In the genomic region with DNA sequence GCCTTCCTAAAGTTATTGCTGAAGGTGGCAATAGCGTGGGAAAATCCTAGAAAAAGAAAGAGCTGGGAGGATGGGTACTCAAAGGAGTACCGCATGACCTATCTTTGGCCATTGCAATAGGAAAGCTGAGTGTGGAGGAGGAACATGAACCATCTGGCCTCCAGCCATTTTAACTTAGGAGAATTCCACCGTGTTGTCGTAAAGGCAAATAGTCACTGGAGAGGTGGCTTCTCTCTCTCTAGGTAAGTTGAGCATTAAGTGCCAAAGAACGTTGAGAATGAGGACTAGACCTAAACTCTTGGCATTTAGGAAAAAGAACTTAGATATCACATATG, we compare ENCODE assay signal across 14 cellular contexts. TPM values are rescaled to one million over a fixed set of nuclear protein-coding genes. Genes with fewer than 3 reads are reported as not detected.
DNase-seq lines count a peak whose midpoint lies in the region; ATAC-seq, FAIRE-seq and TF ChIP-seq lines count a peak whose summit lies in the region.
"Had no signal": no experiment of that assay in that cellular context is flagged by ENCODE, and none has a peak within 500 bp of the region (broad histone marks: within the 10 kb centered on the region; RNA-seq: fewer than 3 reads in every experiment).

No MANE protein-coding gene starts in this region.

- CTCF ChIA-PET in HepG2 (lab: Yijun Ruan, JAX; ENCODE audit: low intra/inter-chr PET ratio, low total read pairs), result interaction anchor here (0.8 to 1.6 kb wide), 3 partner anchors 23 to 289 kb away, joined by 3 to 10 read pairs (median 3); no protein-coding TSS in a partner anchor

- FAIRE-seq in H54 (lab: Jason Lieb, UNC) (no peak), HepG2 (lab: Jason Lieb, UNC) (no peak)

- peak overlapping the region in 3 of 4 donors; percentile 28 to 80 (median 59) for H3K27ac ChIP-seq in tibial nerve
- no peak overlapping the region for H3K27ac ChIP-seq in HepG2 (ENCODE audit: extremely low read length, insufficient read depth, low read length)
- H3K27ac ChIP-seq: C4-2B, GM23248 had no signal

- H2AFZ ChIP-seq in HepG2 (ENCODE audit: low read length), result no peak overlapping the region

- POLR2A ChIA-PET in HepG2 (lab: Yijun Ruan, JAX), result no interaction called here

- no TSS peak for BruUV-seq in HepG2 (replicated peaks; lab: Mats Ljungman, UMichigan)

- no peak overlapping the region for H3K4me2 ChIP-seq in HepG2 (ENCODE audit: low read depth, low read length)

- TF ChIP-seq POLR2A in tibial nerve (IDR thresholded peaks at IDR 0.05), result no peak
- TF ChIP-seq POLR2A in H54 (IDR thresholded peaks at IDR 0.05; ENCODE audit: low read depth, low read length), result no peak
- no peak for TF ChIP-seq POLR2A in HepG2 (IDR thresholded peaks at IDR 0.05; ENCODE audit: insufficient read depth in 1 of 2, low read depth in 2 of 2, low read length in 2 of 2)

- H3K27ac Mint-ChIP-seq in activated naive CD8-positive, alpha-beta T cell, result peak overlapping the region; percentile 50
- no peak overlapping the region for H3K27ac Mint-ChIP-seq in activated naive CD8-positive, alpha-beta T cell treated with anti-CD3 and anti-CD28 coated beads for 36 hours
- peak overlapping the region; percentile 65 for H3K27ac Mint-ChIP-seq in activated T-helper 17 cell treated with anti-CD3 and anti-CD28 coated beads, Interleukin-2, amount 50 U/mL, for 72 hours

- no peak for ATAC-seq in activated T-helper 17 cell treated with anti-CD3 and anti-CD28 coated beads, Interleukin-2, amount 50 U/mL, for 72 hours (replicated peaks)
- no peak for ATAC-seq in HepG2

- no peaks in the 10 kb centered on the region for H3K36me3 Mint-ChIP-seq in activated naive CD8-positive, alpha-beta T cell
- no peaks in the 10 kb centered on the region for H3K36me3 Mint-ChIP-seq in activated naive CD8-positive, alpha-beta T cell treated with anti-CD3 and anti-CD28 coated beads for 36 hours
- no peaks in the 10 kb centered on the region for H3K36me3 Mint-ChIP-seq in activated T-helper 17 cell treated with anti-CD3 and anti-CD28 coated beads, Interleukin-2, amount 50 U/mL, for 72 hours (ENCODE audit: low read depth)

- intact Hi-C loops in HepG2 (cut with micrococcal nuclease; ENCODE audit: unreplicated experiment), result loop anchor here (1.0 to 5.0 kb wide), 2 partner anchors 24 to 287 kb away; no protein-coding TSS in a partner anchor

- no peak overlapping the region for H3K9ac ChIP-seq in HepG2 (ENCODE audit: insufficient read depth, low read depth, low read length)
- H3K9ac ChIP-seq: GM23248 had no signal

- no peaks in the 10 kb centered on the region for H3K27me3 Mint-ChIP-seq in activated naive CD8-positive, alpha-beta T cell
- no peaks in the 10 kb centered on the region for H3K27me3 Mint-ChIP-seq in activated naive CD8-positive, alpha-beta T cell treated with anti-CD3 and anti-CD28 coated beads for 36 hours
- H3K27me3 Mint-ChIP-seq in activated T-helper 17 cell treated with anti-CD3 and anti-CD28 coated beads, Interleukin-2, amount 50 U/mL, for 72 hours, result no peaks in the 10 kb centered on the region
- H3K27me3 Mint-ChIP-seq: CD4-positive, alpha-beta T cell; CD8-positive, alpha-beta memory T cell had no signal

- H3K4me3 ChIP-seq in tibial nerve (no peak overlapping the region), HepG2 (replicated peaks in 1 of 3; ENCODE audit: insufficient read depth in 1 of 3, low read depth in 2 of 3, low read length in 3 of 3) (no peak overlapping the region)
- H3K4me3 ChIP-seq: GM12878, GM23248 had no signal

- 60 to 70% methylated on average over 5 of the region's 5 CpGs for WGBS in tibial nerve, 2 donors
- WGBS in HepG2 (ENCODE audit: low lambda C conversion rate), result 93% methylated on average over 5 of the region's 5 CpGs

- H3K36me3 ChIP-seq in tibial nerve (no peaks in the 10 kb centered on the region), HepG2 (replicated peaks in 1 of 2; ENCODE audit: control insufficient read depth in 1 of 2, insufficient read depth in 2 of 2, low read length in 2 of 2) (no peaks in the 10 kb centered on the region)

- H3K4me1 Mint-ChIP-seq in activated naive CD8-positive, alpha-beta T cell (ENCODE audit: low read depth), result peaks cover 29% of the 10 kb centered on the region
- peaks cover 25% of the 10 kb centered on the region for H3K4me1 Mint-ChIP-seq in activated naive CD8-positive, alpha-beta T cell treated with anti-CD3 and anti-CD28 coated beads for 36 hours
- no peaks in the 10 kb centered on the region for H3K4me1 Mint-ChIP-seq in activated T-helper 17 cell treated with anti-CD3 and anti-CD28 coated beads, Interleukin-2, amount 50 U/mL, for 72 hours

- H3K27me3 ChIP-seq in tibial nerve (no peaks in the 10 kb centered on the region), HepG2 (ENCODE audit: control insufficient read depth in 1 of 2, insufficient read depth in 2 of 2, low read length in 2 of 2) (no peaks in the 10 kb centered on the region)

- no peak for DNase-seq in activated naive CD8-positive, alpha-beta T cell treated with anti-CD3 and anti-CD28 coated beads for 36 hours
- DNase-seq in tibial nerve (ENCODE audit: low spot score in 2 of 2) (no peak), H54 (ENCODE audit: insufficient read length, low spot score) (no peak), HepG2 (ENCODE audit: low spot score) (no peak)
- DNase-seq: DMS79 had no signal

- TF ChIP-seq RAD21 in HepG2 (CRISPR knock-in tag; IDR thresholded peaks at IDR 0.05), result no peak

- no peaks in the 10 kb centered on the region for H3K9me3 ChIP-seq in tibial nerve
- no peaks in the 10 kb centered on the region for H3K9me3 ChIP-seq in HepG2 (ENCODE audit: low read length)

- TF ChIP-seq EP300 in tibial nerve (IDR thresholded peaks at IDR 0.05) (no peak), HepG2 (IDR thresholded peaks at IDR 0.05; ENCODE audit: low read depth in 2 of 2, low read length in 2 of 2) (no peak), HepG2 (CRISPR knock-in tag; IDR thresholded peaks at IDR 0.05; ENCODE audit: borderline replicate concordance) (no peak)

- H3K4me1 ChIP-seq in tibial nerve, result peaks cover 0 to 8% (median 6%) of the 10 kb centered on the region in 4 donors
- H3K4me1 ChIP-seq in HepG2 (ENCODE audit: insufficient read depth, low read length), result 0 out of 2 replicates have a peak, but pooled peaks cover 6% of the 10 kb centered on the region

- no peaks in the 10 kb centered on the region for H3K9me3 Mint-ChIP-seq in activated naive CD8-positive, alpha-beta T cell (ENCODE audit: low read depth)
- no peaks in the 10 kb centered on the region for H3K9me3 Mint-ChIP-seq in activated naive CD8-positive, alpha-beta T cell treated with anti-CD3 and anti-CD28 coated beads for 36 hours
- H3K9me3 Mint-ChIP-seq in activated T-helper 17 cell treated with anti-CD3 and anti-CD28 coated beads, Interleukin-2, amount 50 U/mL, for 72 hours, result no peaks in the 10 kb centered on the region
- H3K9me3 Mint-ChIP-seq: CD4-positive, alpha-beta T cell; CD8-positive, alpha-beta memory T cell; H9 had no signal

- H3K79me2 ChIP-seq in HepG2 (ENCODE audit: insufficient read depth, low read length), result no peaks in the 10 kb centered on the region

- no peak overlapping the region for H3K4me3 Mint-ChIP-seq in activated naive CD8-positive, alpha-beta T cell
- no peak overlapping the region for H3K4me3 Mint-ChIP-seq in activated naive CD8-positive, alpha-beta T cell treated with anti-CD3 and anti-CD28 coated beads for 36 hours
- no peak overlapping the region for H3K4me3 Mint-ChIP-seq in activated T-helper 17 cell treated with anti-CD3 and anti-CD28 coated beads, Interleukin-2, amount 50 U/mL, for 72 hours
- H3K4me3 Mint-ChIP-seq: CD4-positive, alpha-beta T cell; CD8-positive, alpha-beta memory T cell; H9 had no signal

- H4K20me1 ChIP-seq in HepG2 (ENCODE audit: insufficient read depth, low read length), result no peaks in the 10 kb centered on the region

- TF ChIP-seq CTCF in tibial nerve (IDR thresholded peaks at IDR 0.05) (no peak), HepG2 (CRISPR knock-in tag; IDR thresholded peaks at IDR 0.05) (no peak)

- in situ Hi-C loops in HepG2 (cut with HindIII; ENCODE audit: extremely low pct_ligation_motif_present, low pct_unique_long_range_greater_than_20kb), result no loop called here

TF ChIP-seq in HepG2, 621 proteins besides CTCF, POLR2A, EP300 and RAD21 (continues in another document):
- TF ChIP-seq ETV5 (CRISPR knock-in tag; IDR thresholded peaks at IDR 0.05; ENCODE audit: borderline replicate concordance) (no peak), ZNF780A (CRISPR knock-in tag; IDR thresholded peaks at IDR 0.05) (no peak), KMT2A (CRISPR knock-in tag; IDR thresholded peaks at IDR 0.05) (no peak), ZFY (CRISPR knock-in tag; IDR thresholded peaks at IDR 0.05) (no peak), RFXAP (CRISPR knock-in tag; IDR thresholded peaks at IDR 0.05; ENCODE audit: borderline replicate concordance) (no peak), CBX5 (CRISPR knock-in tag; IDR thresholded peaks at IDR 0.05; ENCODE audit: borderline replicate concordance) (no peak), ZBTB42 (CRISPR knock-in tag; IDR thresholded peaks at IDR 0.05) (no peak)

RNA-seq across cellular contexts. Expression of a gene that starts 16.1 kb away (rescaled TPM):
- total RNA-seq in activated naive CD8-positive, alpha-beta T cell treated with anti-CD3 and anti-CD28 coated beads for 36 hours, result 10 to 100 TPM; 39.2 to 39.8 TPM
- 10 to 100 TPM; 26.9 to 51.1 TPM for total RNA-seq in activated T-helper 17 cell treated with anti-CD3 and anti-CD28 coated beads, Interleukin-2, amount 50 U/mL, for 72 hours
- total RNA-seq in tibial nerve, result 10 to 100 TPM; 10.4 to 47.4 (median 19.5) TPM
- 16.3 and 20.9 TPM in 2 replicates for total RNA-seq in HepG2 (2016; rRNA removed; fragmentation: Illumina TruSeq; extraction: Trizol)
- 22.9 and 35.2 TPM in 2 replicates for total RNA-seq in HepG2 (2016; cell fraction: cytosol; rRNA removed; fragmentation: Illumina TruSeq; extraction: Trizol; ENCODE audit: low read depth)
- 17.4 and 22.1 TPM in 2 replicates for total RNA-seq in HepG2 (2016; cell fraction: insoluble cytoplasmic fraction; rRNA removed; fragmentation: Illumina TruSeq; extraction: Trizol)
- total RNA-seq in HepG2 (2016; cell fraction: membrane; rRNA removed; fragmentation: Illumina TruSeq; extraction: Trizol), result 31.5 and 35.8 TPM in 2 replicates
- 21.3 and 25.3 TPM in 2 replicates for total RNA-seq in HepG2 (2016; cell fraction: nucleus; rRNA removed; fragmentation: Illumina TruSeq; extraction: Trizol)
- polyA plus RNA-seq in HepG2 (2011; rRNA removed), result 21.4 and 21.5 TPM in 2 replicates
- polyA plus RNA-seq in HepG2 (2011; cell fraction: cytosol; rRNA removed), result 18.5 and 26.0 TPM in 2 replicates
- polyA plus RNA-seq in HepG2 (2011; cell fraction: nucleus; rRNA removed), result 17.4 and 20.3 TPM in 2 replicates
- polyA plus RNA-seq in HepG2 (2012), result 12.6 and 15.2 TPM in 2 replicates
- polyA plus RNA-seq in HepG2 (2016; cell fraction: cytosol; fragmentation: Illumina TruSeq; extraction: Trizol; ENCODE audit: low read depth), result 65.0 and 80.4 TPM in 2 replicates
- 41.8 and 49.0 TPM in 2 replicates for polyA plus RNA-seq in HepG2 (2016; cell fraction: insoluble cytoplasmic fraction; fragmentation: Illumina TruSeq; extraction: Trizol; ENCODE audit: low read depth)
- 78.5 and 84.2 TPM in 2 replicates for polyA plus RNA-seq in HepG2 (2016; cell fraction: membrane; fragmentation: Illumina TruSeq; extraction: Trizol; ENCODE audit: low read depth)
- 56.7 and 59.4 TPM in 2 replicates for polyA plus RNA-seq in HepG2 (2016; cell fraction: nucleus; fragmentation: Illumina TruSeq; extraction: Trizol; ENCODE audit: insufficient read depth, low read depth)
- 0.16 and 25.3 TPM in 2 replicates for polyA minus RNA-seq in HepG2 (2011; rRNA and poly(A)+ RNA removed; ENCODE audit: low replicate concordance)
- 15.5 and 16.0 TPM in 2 replicates for polyA minus RNA-seq in HepG2 (2011; cell fraction: cytosol; rRNA and poly(A)+ RNA removed)
- polyA minus RNA-seq in HepG2 (2011; cell fraction: nucleus; rRNA and poly(A)+ RNA removed), result 11.4 and 13.4 TPM in 2 replicates
- total RNA-seq: A673 had no signal
